1 cellular context compared by ENCODE assay signal in the genomic region with DNA sequence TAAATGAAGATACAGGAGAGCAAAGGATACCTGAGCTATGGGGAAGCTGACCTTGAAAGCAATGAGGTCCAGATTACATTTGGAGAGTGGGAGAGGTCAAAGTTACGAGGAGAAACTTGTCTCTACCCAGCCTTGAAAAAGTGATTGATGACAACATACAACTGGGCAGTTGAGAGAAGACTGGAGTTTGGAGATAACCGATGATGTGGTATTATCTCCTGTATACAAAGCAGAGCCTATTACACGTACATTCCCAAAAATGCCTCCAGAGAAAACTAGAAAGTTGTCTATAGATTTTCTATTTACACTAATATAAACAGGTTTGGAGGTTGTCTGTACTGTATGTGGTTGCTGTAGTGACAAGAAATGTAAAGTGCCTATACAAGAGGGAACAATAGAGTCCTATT.
TF ChIP-seq lines count a peak whose summit lies in the region.

No MANE protein-coding gene starts in this region.

TF ChIP-seq in K562, 482 proteins besides CTCF, POLR2A, EP300 and RAD21 (continued from another document):
- TF ChIP-seq, protein P1, sequence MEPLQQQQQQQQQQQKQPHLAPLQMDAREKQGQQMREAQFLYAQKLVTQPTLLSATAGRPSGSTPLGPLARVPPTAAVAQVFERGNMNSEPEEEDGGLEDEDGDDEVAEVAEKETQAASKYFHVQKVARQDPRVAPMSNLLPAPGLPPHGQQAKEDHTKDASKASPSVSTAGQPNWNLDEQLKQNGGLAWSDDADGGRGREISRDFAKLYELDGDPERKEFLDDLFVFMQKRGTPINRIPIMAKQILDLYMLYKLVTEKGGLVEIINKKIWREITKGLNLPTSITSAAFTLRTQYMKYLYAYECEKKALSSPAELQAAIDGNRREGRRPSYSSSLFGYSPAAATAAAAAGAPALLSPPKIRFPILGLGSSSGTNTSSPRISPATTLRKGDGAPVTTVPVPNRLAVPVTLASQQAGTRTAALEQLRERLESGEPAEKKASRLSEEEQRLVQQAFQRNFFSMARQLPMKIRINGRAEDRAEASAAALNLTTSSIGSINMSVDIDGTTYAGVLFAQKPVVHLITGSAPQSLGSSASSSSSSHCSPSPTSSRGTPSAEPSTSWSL (CRISPR knock-in tag; IDR thresholded peaks at IDR 0.05; ENCODE audit: borderline replicate concordance), result no peak
- TF ChIP-seq, protein P2, sequence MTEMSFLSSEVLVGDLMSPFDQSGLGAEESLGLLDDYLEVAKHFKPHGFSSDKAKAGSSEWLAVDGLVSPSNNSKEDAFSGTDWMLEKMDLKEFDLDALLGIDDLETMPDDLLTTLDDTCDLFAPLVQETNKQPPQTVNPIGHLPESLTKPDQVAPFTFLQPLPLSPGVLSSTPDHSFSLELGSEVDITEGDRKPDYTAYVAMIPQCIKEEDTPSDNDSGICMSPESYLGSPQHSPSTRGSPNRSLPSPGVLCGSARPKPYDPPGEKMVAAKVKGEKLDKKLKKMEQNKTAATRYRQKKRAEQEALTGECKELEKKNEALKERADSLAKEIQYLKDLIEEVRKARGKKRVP (CRISPR knock-in tag; IDR thresholded peaks at IDR 0.05), result 0 out of 2 replicates have a peak, but pooled peaks have one; percentile 30
- TF ChIP-seq DIDO1 (tag; IDR thresholded peaks at IDR 0.05; ENCODE audit: low read depth), result no peak
- no peak for TF ChIP-seq NEUROD1 (IDR thresholded peaks at IDR 0.05; ENCODE audit: borderline replicate concordance, low read depth, low read length, partially characterized antibody)
- TF ChIP-seq HMGN3 (IDR thresholded peaks at IDR 0.05; ENCODE audit: borderline replicate concordance, extremely low read depth, insufficient read length, low read depth, low read length), result no peak
- TF ChIP-seq, protein P3, sequence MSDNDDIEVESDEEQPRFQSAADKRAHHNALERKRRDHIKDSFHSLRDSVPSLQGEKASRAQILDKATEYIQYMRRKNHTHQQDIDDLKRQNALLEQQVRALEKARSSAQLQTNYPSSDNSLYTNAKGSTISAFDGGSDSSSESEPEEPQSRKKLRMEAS (CRISPR knock-in tag; IDR thresholded peaks at IDR 0.05), result no peak
- no peak for TF ChIP-seq PTRF (tag; IDR thresholded peaks at IDR 0.05)
- TF ChIP-seq KDM5B (IDR thresholded peaks at IDR 0.05; ENCODE audit: insufficient replicate concordance, low read depth, low read length), result no peak
- TF ChIP-seq TARDBP (IDR thresholded peaks at IDR 0.05), result no peak; the same call in 1 of the 2 replicates
- no peak for TF ChIP-seq ZNF444 (CRISPR knock-in tag; IDR thresholded peaks at IDR 0.05)
- TF ChIP-seq, protein P4, sequence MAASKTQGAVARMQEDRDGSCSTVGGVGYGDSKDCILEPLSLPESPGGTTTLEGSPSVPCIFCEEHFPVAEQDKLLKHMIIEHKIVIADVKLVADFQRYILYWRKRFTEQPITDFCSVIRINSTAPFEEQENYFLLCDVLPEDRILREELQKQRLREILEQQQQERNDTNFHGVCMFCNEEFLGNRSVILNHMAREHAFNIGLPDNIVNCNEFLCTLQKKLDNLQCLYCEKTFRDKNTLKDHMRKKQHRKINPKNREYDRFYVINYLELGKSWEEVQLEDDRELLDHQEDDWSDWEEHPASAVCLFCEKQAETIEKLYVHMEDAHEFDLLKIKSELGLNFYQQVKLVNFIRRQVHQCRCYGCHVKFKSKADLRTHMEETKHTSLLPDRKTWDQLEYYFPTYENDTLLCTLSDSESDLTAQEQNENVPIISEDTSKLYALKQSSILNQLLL (CRISPR knock-in tag; IDR thresholded peaks at IDR 0.05; ENCODE audit: borderline replicate concordance), result no peak
- peak; percentile 87; the same call in 1 of the 2 replicates for TF ChIP-seq KLF16 (IDR thresholded peaks at IDR 0.05)
- no peak for TF ChIP-seq ZNF445 (CRISPR knock-in tag; IDR thresholded peaks at IDR 0.05; ENCODE audit: low read depth)
- TF ChIP-seq FOXA3 (CRISPR knock-in tag; conservative IDR thresholded peaks at IDR 0.05 in 1 of 2, IDR thresholded peaks at IDR 0.05 in 1 of 2), result peak; percentile 15 to 81; a peak in 3 of 4 replicates
- TF ChIP-seq NBN (IDR thresholded peaks at IDR 0.05; ENCODE audit: low read depth), result peak; percentile 63
- no peak for TF ChIP-seq ZNF583 (CRISPR knock-in tag; IDR thresholded peaks at IDR 0.05)
- TF ChIP-seq, protein P5, sequence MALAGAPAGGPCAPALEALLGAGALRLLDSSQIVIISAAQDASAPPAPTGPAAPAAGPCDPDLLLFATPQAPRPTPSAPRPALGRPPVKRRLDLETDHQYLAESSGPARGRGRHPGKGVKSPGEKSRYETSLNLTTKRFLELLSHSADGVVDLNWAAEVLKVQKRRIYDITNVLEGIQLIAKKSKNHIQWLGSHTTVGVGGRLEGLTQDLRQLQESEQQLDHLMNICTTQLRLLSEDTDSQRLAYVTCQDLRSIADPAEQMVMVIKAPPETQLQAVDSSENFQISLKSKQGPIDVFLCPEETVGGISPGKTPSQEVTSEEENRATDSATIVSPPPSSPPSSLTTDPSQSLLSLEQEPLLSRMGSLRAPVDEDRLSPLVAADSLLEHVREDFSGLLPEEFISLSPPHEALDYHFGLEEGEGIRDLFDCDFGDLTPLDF (CRISPR knock-in tag; IDR thresholded peaks at IDR 0.05), result no peak
- TF ChIP-seq LEF1 (IDR thresholded peaks at IDR 0.05), result peak; percentile 93
- TF ChIP-seq, protein P6, sequence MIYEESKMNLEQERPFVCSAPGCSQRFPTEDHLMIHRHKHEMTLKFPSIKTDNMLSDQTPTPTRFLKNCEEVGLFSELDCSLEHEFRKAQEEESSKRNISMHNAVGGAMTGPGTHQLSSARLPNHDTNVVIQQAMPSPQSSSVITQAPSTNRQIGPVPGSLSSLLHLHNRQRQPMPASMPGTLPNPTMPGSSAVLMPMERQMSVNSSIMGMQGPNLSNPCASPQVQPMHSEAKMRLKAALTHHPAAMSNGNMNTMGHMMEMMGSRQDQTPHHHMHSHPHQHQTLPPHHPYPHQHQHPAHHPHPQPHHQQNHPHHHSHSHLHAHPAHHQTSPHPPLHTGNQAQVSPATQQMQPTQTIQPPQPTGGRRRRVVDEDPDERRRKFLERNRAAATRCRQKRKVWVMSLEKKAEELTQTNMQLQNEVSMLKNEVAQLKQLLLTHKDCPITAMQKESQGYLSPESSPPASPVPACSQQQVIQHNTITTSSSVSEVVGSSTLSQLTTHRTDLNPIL (CRISPR knock-in tag; IDR thresholded peaks at IDR 0.05), result no peak
- TF ChIP-seq ZNF23 (CRISPR knock-in tag; IDR thresholded peaks at IDR 0.05), result no peak
- no peak for TF ChIP-seq ETV1 (tag; conservative IDR thresholded peaks at IDR 0.05; ENCODE audit: low read depth)
- TF ChIP-seq ZNF79 (CRISPR knock-in tag; IDR thresholded peaks at IDR 0.05; ENCODE audit: low read depth), result no peak
- TF ChIP-seq MAFF (IDR thresholded peaks at IDR 0.05; ENCODE audit: low read length), result no peak
- TF ChIP-seq MTA2 (IDR thresholded peaks at IDR 0.05; ENCODE audit: low read depth), result peak; percentile 90
- TF ChIP-seq, protein P7, sequence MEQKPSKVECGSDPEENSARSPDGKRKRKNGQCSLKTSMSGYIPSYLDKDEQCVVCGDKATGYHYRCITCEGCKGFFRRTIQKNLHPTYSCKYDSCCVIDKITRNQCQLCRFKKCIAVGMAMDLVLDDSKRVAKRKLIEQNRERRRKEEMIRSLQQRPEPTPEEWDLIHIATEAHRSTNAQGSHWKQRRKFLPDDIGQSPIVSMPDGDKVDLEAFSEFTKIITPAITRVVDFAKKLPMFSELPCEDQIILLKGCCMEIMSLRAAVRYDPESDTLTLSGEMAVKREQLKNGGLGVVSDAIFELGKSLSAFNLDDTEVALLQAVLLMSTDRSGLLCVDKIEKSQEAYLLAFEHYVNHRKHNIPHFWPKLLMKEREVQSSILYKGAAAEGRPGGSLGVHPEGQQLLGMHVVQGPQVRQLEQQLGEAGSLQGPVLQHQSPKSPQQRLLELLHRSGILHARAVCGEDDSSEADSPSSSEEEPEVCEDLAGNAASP (IDR thresholded peaks at IDR 0.05), result no peak
- TF ChIP-seq HNRNPK (IDR thresholded peaks at IDR 0.05; ENCODE audit: low read depth, low read length, poor library complexity, severe bottlenecking), result no peak
- peak; percentile 84 for TF ChIP-seq CXXC5 (CRISPR knock-in tag; IDR thresholded peaks at IDR 0.05)
- peak; percentile 87 for TF ChIP-seq FOSL1 (tag; conservative IDR thresholded peaks at IDR 0.05)
- TF ChIP-seq, protein P8, sequence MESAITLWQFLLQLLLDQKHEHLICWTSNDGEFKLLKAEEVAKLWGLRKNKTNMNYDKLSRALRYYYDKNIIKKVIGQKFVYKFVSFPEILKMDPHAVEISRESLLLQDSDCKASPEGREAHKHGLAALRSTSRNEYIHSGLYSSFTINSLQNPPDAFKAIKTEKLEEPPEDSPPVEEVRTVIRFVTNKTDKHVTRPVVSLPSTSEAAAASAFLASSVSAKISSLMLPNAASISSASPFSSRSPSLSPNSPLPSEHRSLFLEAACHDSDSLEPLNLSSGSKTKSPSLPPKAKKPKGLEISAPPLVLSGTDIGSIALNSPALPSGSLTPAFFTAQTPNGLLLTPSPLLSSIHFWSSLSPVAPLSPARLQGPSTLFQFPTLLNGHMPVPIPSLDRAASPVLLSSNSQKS (CRISPR knock-in tag; IDR thresholded peaks at IDR 0.05), result no peak
- TF ChIP-seq, protein P9, sequence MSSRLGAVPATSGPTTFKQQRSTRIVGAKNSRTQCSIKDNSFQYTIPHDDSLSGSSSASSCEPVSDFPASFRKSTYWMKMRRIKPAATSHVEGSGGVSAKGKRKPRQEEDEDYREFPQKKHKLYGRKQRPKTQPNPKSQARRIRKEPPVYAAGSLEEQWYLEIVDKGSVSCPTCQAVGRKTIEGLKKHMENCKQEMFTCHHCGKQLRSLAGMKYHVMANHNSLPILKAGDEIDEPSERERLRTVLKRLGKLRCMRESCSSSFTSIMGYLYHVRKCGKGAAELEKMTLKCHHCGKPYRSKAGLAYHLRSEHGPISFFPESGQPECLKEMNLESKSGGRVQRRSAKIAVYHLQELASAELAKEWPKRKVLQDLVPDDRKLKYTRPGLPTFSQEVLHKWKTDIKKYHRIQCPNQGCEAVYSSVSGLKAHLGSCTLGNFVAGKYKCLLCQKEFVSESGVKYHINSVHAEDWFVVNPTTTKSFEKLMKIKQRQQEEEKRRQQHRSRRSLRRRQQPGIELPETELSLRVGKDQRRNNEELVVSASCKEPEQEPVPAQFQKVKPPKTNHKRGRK (tag; IDR thresholded peaks at IDR 0.05), result no peak
- peak; percentile 98 for TF ChIP-seq ARID1B (IDR thresholded peaks at IDR 0.05)
- TF ChIP-seq ZZZ3 (IDR thresholded peaks at IDR 0.05), result no peak
- no peak for TF ChIP-seq ZNF174 (CRISPR knock-in tag; IDR thresholded peaks at IDR 0.05)
- TF ChIP-seq ZBTB7A (IDR thresholded peaks at IDR 0.05; ENCODE audit: borderline replicate concordance, control insufficient read depth, low read depth, low read length), result no peak
- no peak for TF ChIP-seq MCM7 (IDR thresholded peaks at IDR 0.05)
- TF ChIP-seq, protein P10, sequence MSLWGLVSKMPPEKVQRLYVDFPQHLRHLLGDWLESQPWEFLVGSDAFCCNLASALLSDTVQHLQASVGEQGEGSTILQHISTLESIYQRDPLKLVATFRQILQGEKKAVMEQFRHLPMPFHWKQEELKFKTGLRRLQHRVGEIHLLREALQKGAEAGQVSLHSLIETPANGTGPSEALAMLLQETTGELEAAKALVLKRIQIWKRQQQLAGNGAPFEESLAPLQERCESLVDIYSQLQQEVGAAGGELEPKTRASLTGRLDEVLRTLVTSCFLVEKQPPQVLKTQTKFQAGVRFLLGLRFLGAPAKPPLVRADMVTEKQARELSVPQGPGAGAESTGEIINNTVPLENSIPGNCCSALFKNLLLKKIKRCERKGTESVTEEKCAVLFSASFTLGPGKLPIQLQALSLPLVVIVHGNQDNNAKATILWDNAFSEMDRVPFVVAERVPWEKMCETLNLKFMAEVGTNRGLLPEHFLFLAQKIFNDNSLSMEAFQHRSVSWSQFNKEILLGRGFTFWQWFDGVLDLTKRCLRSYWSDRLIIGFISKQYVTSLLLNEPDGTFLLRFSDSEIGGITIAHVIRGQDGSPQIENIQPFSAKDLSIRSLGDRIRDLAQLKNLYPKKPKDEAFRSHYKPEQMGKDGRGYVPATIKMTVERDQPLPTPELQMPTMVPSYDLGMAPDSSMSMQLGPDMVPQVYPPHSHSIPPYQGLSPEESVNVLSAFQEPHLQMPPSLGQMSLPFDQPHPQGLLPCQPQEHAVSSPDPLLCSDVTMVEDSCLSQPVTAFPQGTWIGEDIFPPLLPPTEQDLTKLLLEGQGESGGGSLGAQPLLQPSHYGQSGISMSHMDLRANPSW (CRISPR knock-in tag; IDR thresholded peaks at IDR 0.05), result no peak
- TF ChIP-seq, protein P11, sequence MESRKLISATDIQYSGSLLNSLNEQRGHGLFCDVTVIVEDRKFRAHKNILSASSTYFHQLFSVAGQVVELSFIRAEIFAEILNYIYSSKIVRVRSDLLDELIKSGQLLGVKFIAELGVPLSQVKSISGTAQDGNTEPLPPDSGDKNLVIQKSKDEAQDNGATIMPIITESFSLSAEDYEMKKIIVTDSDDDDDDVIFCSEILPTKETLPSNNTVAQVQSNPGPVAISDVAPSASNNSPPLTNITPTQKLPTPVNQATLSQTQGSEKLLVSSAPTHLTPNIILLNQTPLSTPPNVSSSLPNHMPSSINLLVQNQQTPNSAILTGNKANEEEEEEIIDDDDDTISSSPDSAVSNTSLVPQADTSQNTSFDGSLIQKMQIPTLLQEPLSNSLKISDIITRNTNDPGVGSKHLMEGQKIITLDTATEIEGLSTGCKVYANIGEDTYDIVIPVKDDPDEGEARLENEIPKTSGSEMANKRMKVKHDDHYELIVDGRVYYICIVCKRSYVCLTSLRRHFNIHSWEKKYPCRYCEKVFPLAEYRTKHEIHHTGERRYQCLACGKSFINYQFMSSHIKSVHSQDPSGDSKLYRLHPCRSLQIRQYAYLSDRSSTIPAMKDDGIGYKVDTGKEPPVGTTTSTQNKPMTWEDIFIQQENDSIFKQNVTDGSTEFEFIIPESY (CRISPR knock-in tag; IDR thresholded peaks at IDR 0.05), result no peak
- TF ChIP-seq RBM17 (IDR thresholded peaks at IDR 0.05; ENCODE audit: borderline replicate concordance, low read depth, low read length), result no peak
- TF ChIP-seq YBX1 (IDR thresholded peaks at IDR 0.05), result no peak
- peak; percentile 93 for TF ChIP-seq TAL1 (IDR thresholded peaks at IDR 0.05)
- TF ChIP-seq CBX8 (IDR thresholded peaks at IDR 0.05; ENCODE audit: borderline replicate concordance, extremely low read depth, low read depth, low read length, poor library complexity, severe bottlenecking), result no peak
- no peak for TF ChIP-seq TEAD2 (tag; IDR thresholded peaks at IDR 0.05)
- peak; percentile 64; the same call in 1 of the 2 replicates for TF ChIP-seq NR2C2 (CRISPR knock-in tag; IDR thresholded peaks at IDR 0.05)
- TF ChIP-seq NR2C2 (tag; IDR thresholded peaks at IDR 0.05), result peak; percentile 84
- TF ChIP-seq NCOA4 (IDR thresholded peaks at IDR 0.05; ENCODE audit: partially characterized antibody), result no peak
- no peak for TF ChIP-seq RUNX1 (IDR thresholded peaks at IDR 0.05; ENCODE audit: low read depth)
- TF ChIP-seq, protein P12, sequence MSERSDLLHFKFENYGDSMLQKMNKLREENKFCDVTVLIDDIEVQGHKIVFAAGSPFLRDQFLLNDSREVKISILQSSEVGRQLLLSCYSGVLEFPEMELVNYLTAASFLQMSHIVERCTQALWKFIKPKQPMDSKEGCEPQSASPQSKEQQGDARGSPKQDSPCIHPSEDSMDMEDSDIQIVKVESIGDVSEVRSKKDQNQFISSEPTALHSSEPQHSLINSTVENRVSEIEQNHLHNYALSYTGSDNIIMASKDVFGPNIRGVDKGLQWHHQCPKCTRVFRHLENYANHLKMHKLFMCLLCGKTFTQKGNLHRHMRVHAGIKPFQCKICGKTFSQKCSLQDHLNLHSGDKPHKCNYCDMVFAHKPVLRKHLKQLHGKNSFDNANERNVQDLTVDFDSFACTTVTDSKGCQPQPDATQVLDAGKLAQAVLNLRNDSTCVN (CRISPR knock-in tag; IDR thresholded peaks at IDR 0.05), result no peak
- peak; percentile 84 for TF ChIP-seq SMAD4 (CRISPR knock-in tag; conservative IDR thresholded peaks at IDR 0.05)
